Comparison of ENCODE assay signal across 9 cellular contexts in genomic region chr16:56860226-56861020, GRCh38. TPM values are rescaled to one million over a fixed set of nuclear protein-coding genes. Genes with fewer than 3 reads are reported as not detected.
DNase-seq lines count a peak whose midpoint lies in the region; ATAC-seq and TF ChIP-seq lines count a peak whose summit lies in the region.
"Had no signal": no experiment of that assay in that cellular context is flagged by ENCODE, and none has a peak within 500 bp of the region (broad histone marks: within the 10 kb centered on the region; RNA-seq: fewer than 3 reads in every experiment).

No MANE protein-coding gene starts in this region.

- peak overlapping the region; percentile 8 to 91 (median 87) for H3K27ac Mint-ChIP-seq in CD14-positive monocyte

- no peaks in the 10 kb centered on the region for H3K9me3 ChIP-seq in upper lobe of right lung
- H3K9me3 ChIP-seq in GM23248 (ENCODE audit: low read depth) = no peaks in the 10 kb centered on the region

- H3K4me1 Mint-ChIP-seq in CD14-positive monocyte = peaks cover 85% of the 10 kb centered on the region

- no peaks in the 10 kb centered on the region for H3F3A ChIP-seq in GM23248 (ENCODE audit: insufficient read depth)

- 78 to 82% methylated on average over 9 of the region's 9 CpGs for WGBS in GM23248 (ENCODE audit: low coverage in 1 of 2, low lambda C conversion rate in 2 of 2, missing lambda C conversion rate in 2 of 2), 2 experiments

- ATAC-seq in GM21381 (IDR thresholded peaks at IDR 0.05; ENCODE audit: unreplicated experiment) (peak; percentile 83), upper lobe of right lung (no peak)

- peak overlapping the region; percentile 1 for H3K27ac ChIP-seq in upper lobe of right lung
- no peak overlapping the region for H3K27ac ChIP-seq in GM23248

- no peaks in the 10 kb centered on the region for H3K4me1 ChIP-seq in upper lobe of right lung
- H3K4me1 ChIP-seq in GM23248 (ENCODE audit: insufficient read depth) = no peaks in the 10 kb centered on the region

- H4K20me1 ChIP-seq in GM23248 (ENCODE audit: insufficient read depth) = no peaks in the 10 kb centered on the region

- H3K36me3 Mint-ChIP-seq in CD14-positive monocyte = peaks cover 2% of the 10 kb centered on the region in 2 donors

- peak overlapping the region; percentile 72 to 87 for H3K4me3 Mint-ChIP-seq in CD14-positive monocyte

- DNase-seq in CD14-positive monocyte (ENCODE audit: low spot score) (no peak), M059J (ENCODE audit: low read depth) (peak; percentile 28), astrocyte of the hippocampus (ENCODE audit: low read depth, low spot score) (peak; percentile 19), upper lobe of right lung (no peak), GM23248 (no peak), NCI-H1092 treated with DMSO at 0.1 percent for 48 hours (lab: John Stamatoyannopoulos, UW) (no peak), DMS114 treated with DMSO at 0.1 percent for 48 hours (lab: John Stamatoyannopoulos, UW; ENCODE audit: unreplicated experiment) (no peak)

- in situ Hi-C loops in GM23248 (cut with MboI) = loop anchor here (10.0 kb wide), 2 partner anchors 94 to 174 kb away; no protein-coding TSS in a partner anchor

- no peaks in the 10 kb centered on the region for H3K9me3 Mint-ChIP-seq in CD14-positive monocyte

- no peaks in the 10 kb centered on the region for H3K27me3 ChIP-seq in upper lobe of right lung
- no peaks in the 10 kb centered on the region for H3K27me3 ChIP-seq in GM23248 (replicated peaks; ENCODE audit: insufficient read depth)

- no peak overlapping the region for H2AFZ ChIP-seq in GM23248

- H3K9me2 ChIP-seq in GM23248 (ENCODE audit: insufficient read depth) = no peaks in the 10 kb centered on the region

- H3K27me3 Mint-ChIP-seq in CD14-positive monocyte (ENCODE audit: low read depth in 3 of 3) = peaks cover 4 to 7% (median 7%) of the 10 kb centered on the region in 3 donors

- TF ChIP-seq CTCF in CD14-positive monocyte (IDR thresholded peaks at IDR 0.05) (no peak), upper lobe of right lung (IDR thresholded peaks at IDR 0.05) (no peak)

- no peak overlapping the region for H3K4me2 ChIP-seq in GM23248 (ENCODE audit: unreplicated experiment)

- intact Hi-C loops in CD14-positive monocyte (cut with micrococcal nuclease) = loop anchor here in 1 of 2 donors (10.0 kb wide), 2 partner anchors 184 to 304 kb away; no protein-coding TSS in a partner anchor
- intact Hi-C loops in upper lobe of right lung (cut with DNase I) = loop anchor here (10.0 kb wide), 1 partner anchor 94 kb away; no protein-coding TSS in a partner anchor

- no peak overlapping the region for H3K4me3 ChIP-seq in upper lobe of right lung
- no peak overlapping the region for H3K4me3 ChIP-seq in GM23248

- no peak overlapping the region for H3K9ac ChIP-seq in GM23248

- H3K79me2 ChIP-seq in GM23248 (ENCODE audit: insufficient read depth) = no peaks in the 10 kb centered on the region

- no peaks in the 10 kb centered on the region for H3K36me3 ChIP-seq in upper lobe of right lung
- H3K36me3 ChIP-seq in GM23248 (ENCODE audit: low read depth) = no peaks in the 10 kb centered on the region

RNA-seq across cellular contexts. Expression of gene SLC12A3, which starts 4.6 kb away (rescaled TPM):
- not detected for polyA plus RNA-seq in CD14-positive monocyte
- not detected in 2 replicates for total RNA-seq in M059J (2014; rRNA removed; shearing (Covaris generic))
- total RNA-seq in upper lobe of right lung = not detected
- total RNA-seq in GM23248 (2014; rRNA removed; shearing (Covaris generic)) = not detected in 2 replicates
- not detected in 2 replicates for polyA plus RNA-seq in GM23248 (2016; fragmentation: Nextera tagmentation; extraction: Ambion mirVana)
- total RNA-seq: lung microvascular endothelial cell had no signal

Comparison
In these comparisons a context has a peak if more than half of its experiments do, and no peak if none do; other contexts are left out.
1. DNase-seq: peak in M059J (single experiment) and astrocyte of the hippocampus (single experiment); none in CD14-positive monocyte (single experiment), upper lobe of right lung (single experiment), GM23248 (single experiment), NCI-H1092 treated with DMSO at 0.1 percent for 48 hours (single experiment) and DMS114 treated with DMSO at 0.1 percent for 48 hours (single experiment).